Comparison of ENCODE assay signal across 1 cellular context in genomic region chr19:50383307-50383851, GRCh38.
TF ChIP-seq lines count a peak whose summit lies in the region.

No MANE protein-coding gene starts in this region.

TF ChIP-seq in endothelial cell of umbilical vein, 7 proteins besides CTCF, POLR2A, EP300 and RAD21:
- no peak for TF ChIP-seq MAX (IDR thresholded peaks at IDR 0.05; ENCODE audit: insufficient read depth, insufficient read length)
- no peak for TF ChIP-seq JUN (IDR thresholded peaks at IDR 0.05; ENCODE audit: borderline replicate concordance, insufficient read depth, insufficient read length, low read depth)
- TF ChIP-seq EZH2 (IDR thresholded peaks at IDR 0.05; ENCODE audit: borderline replicate concordance, low read depth, low read length, severe bottlenecking): no peak
- no peak for TF ChIP-seq FOS (IDR thresholded peaks at IDR 0.05; ENCODE audit: borderline replicate concordance, insufficient read depth, low read length)
- TF ChIP-seq MYC (IDR thresholded peaks at IDR 0.05; ENCODE audit: low read depth, low read length): no peak
- TF ChIP-seq POLR2AphosphoS5 (IDR thresholded peaks at IDR 0.05; ENCODE audit: insufficient read depth, low read depth, low read length): no peak
- TF ChIP-seq GATA2 (IDR thresholded peaks at IDR 0.05; ENCODE audit: insufficient read depth, insufficient read length, low read depth, low read length): no peak
TF ChIP-seq in endothelial cell of umbilical vein: peak in this region for 0.
